ENCODE assay signal across 12 cellular contexts in genomic region chr21:44085491-44086321, GRCh38. TPM values are rescaled to one million over a fixed set of nuclear protein-coding genes. Genes with fewer than 3 reads are reported as not detected.
A peak's percentile ranks its signal among the peaks of the same experiment; 100 is the strongest.
DNase-seq lines count a peak whose midpoint lies in the region; ATAC-seq, FAIRE-seq and TF ChIP-seq lines count a peak whose summit lies in the region.
"Had no signal": no experiment of that assay in that cellular context is flagged by ENCODE, and none has a peak within 500 bp of the region (broad histone marks: within the 10 kb centered on the region; RNA-seq: fewer than 3 reads in every experiment).

No MANE protein-coding gene starts in this region.

- peaks cover 91% of the 10 kb centered on the region for H3K36me3 Mint-ChIP-seq in activated CD4-positive, alpha-beta T cell treated with anti-CD3 and anti-CD28 coated beads, Interleukin-2, amount 10 ng/mL, durations not matched to agents 7 days and 5 days (ENCODE audit: low read depth)
- peaks cover 100% of the 10 kb centered on the region for H3K36me3 Mint-ChIP-seq in dendritic cell treated with granulocyte-macrophage colony-stimulating factor and Interleukin-4, amounts not matched to agents 40 ng/mL and 50 ng/mL, for 4 days (ENCODE audit: low read depth)

- H3K27me3 Mint-ChIP-seq in activated CD4-positive, alpha-beta T cell treated with anti-CD3 and anti-CD28 coated beads, Interleukin-2, amount 10 ng/mL, durations not matched to agents 7 days and 5 days = no peaks in the 10 kb centered on the region
- H3K27me3 Mint-ChIP-seq in dendritic cell treated with granulocyte-macrophage colony-stimulating factor and Interleukin-4, amounts not matched to agents 40 ng/mL and 50 ng/mL, for 4 days = no peaks in the 10 kb centered on the region

- no peak overlapping the region for H3K4me3 ChIP-seq in gastrocnemius medialis

- H3K9me3 Mint-ChIP-seq in activated CD4-positive, alpha-beta T cell treated with anti-CD3 and anti-CD28 coated beads, Interleukin-2, amount 10 ng/mL, durations not matched to agents 7 days and 5 days = no peaks in the 10 kb centered on the region
- no peaks in the 10 kb centered on the region for H3K9me3 Mint-ChIP-seq in dendritic cell treated with granulocyte-macrophage colony-stimulating factor and Interleukin-4, amounts not matched to agents 40 ng/mL and 50 ng/mL, for 4 days

- H3K36me3 ChIP-seq in gastrocnemius medialis = peaks cover 0 to 88% of the 10 kb centered on the region in 2 donors

- in situ Hi-C loops in gastrocnemius medialis (cut with MboI; ENCODE audit: low sequenced_read_pairs in 4 of 4) = no loop called here

- TF ChIP-seq POLR2A in gastrocnemius medialis (IDR thresholded peaks at IDR 0.05) = no peak

- peak overlapping the region; percentile 98 for H3K27ac Mint-ChIP-seq in activated CD4-positive, alpha-beta T cell treated with anti-CD3 and anti-CD28 coated beads, Interleukin-2, amount 10 ng/mL, durations not matched to agents 7 days and 5 days
- peak overlapping the region; percentile 65 for H3K27ac Mint-ChIP-seq in dendritic cell treated with granulocyte-macrophage colony-stimulating factor and Interleukin-4, amounts not matched to agents 40 ng/mL and 50 ng/mL, for 4 days

- intact Hi-C loops in dendritic cell treated with granulocyte-macrophage colony-stimulating factor and Interleukin-4, amounts not matched to agents 40 ng/mL and 50 ng/mL, for 4 days (cut with micrococcal nuclease) = no loop called here
- intact Hi-C loops in gastrocnemius medialis (cut with DNase I; ENCODE audit: low total_unique reads) = no loop called here

- H3K4me1 ChIP-seq in gastrocnemius medialis = no peaks in the 10 kb centered on the region

- no peak for FAIRE-seq in HTR-8/SVneo (lab: Jason Lieb, UNC)
- FAIRE-seq: H1, islet of Langerhans, TTC549 had no signal

- no peaks in the 10 kb centered on the region for H3K27me3 ChIP-seq in gastrocnemius medialis

- H3K27ac ChIP-seq in temporal lobe (ENCODE audit: low read depth, low read length) = peak overlapping the region; percentile 100
- H3K27ac ChIP-seq in gastrocnemius medialis = no peak overlapping the region

- no peak for TF ChIP-seq CTCF in gastrocnemius medialis (IDR thresholded peaks at IDR 0.05 in 4 of 5, conservative IDR thresholded peaks at IDR 0.05 in 1 of 5)

- CTCF ChIA-PET in activated CD4-positive, alpha-beta T cell treated with anti-CD3 and anti-CD28 coated beads, Interleukin-2, amount 10 ng/mL, durations not matched to agents 7 days and 5 days (lab: Charles Lee) = interaction anchor here (0.5 to 4.0 kb wide), 7 partner anchors 8 to 82 kb away, joined by 3 to 17 read pairs (median 3); no protein-coding TSS in a partner anchor

- POLR2A ChIA-PET in activated CD4-positive, alpha-beta T cell treated with anti-CD3 and anti-CD28 coated beads, Interleukin-2, amount 10 ng/mL, durations not matched to agents 7 days and 5 days (lab: Charles Lee) = no interaction called here

- ATAC-seq in HG03342 (IDR thresholded peaks at IDR 0.05; ENCODE audit: unreplicated experiment) (no peak), gastrocnemius medialis (no peak)

- H3K9me3 ChIP-seq in gastrocnemius medialis = no peaks in the 10 kb centered on the region

- H3K4me1 Mint-ChIP-seq in activated CD4-positive, alpha-beta T cell treated with anti-CD3 and anti-CD28 coated beads, Interleukin-2, amount 10 ng/mL, durations not matched to agents 7 days and 5 days = peaks cover 96% of the 10 kb centered on the region
- peaks cover 40% of the 10 kb centered on the region for H3K4me1 Mint-ChIP-seq in dendritic cell treated with granulocyte-macrophage colony-stimulating factor and Interleukin-4, amounts not matched to agents 40 ng/mL and 50 ng/mL, for 4 days (ENCODE audit: low read depth)

- DNase-seq in activated CD4-positive, alpha-beta T cell treated with anti-CD3 and anti-CD28 coated beads, Interleukin-2, amount 10 ng/mL, durations not matched to agents 7 days and 5 days = no peak
- DNase-seq in activated CD4-positive, alpha-beta T cell treated with anti-CD3 and anti-CD28 coated beads, Interleukin-2, amount 50 U/mL, for 1 hour = no peak
- peak; percentile 51 to 52 for DNase-seq in lung microvascular endothelial cell (ENCODE audit: low read depth in 2 of 2)
- DNase-seq in HTR-8/SVneo (ENCODE audit: insufficient read length, low spot score) = no peak
- DNase-seq in gastrocnemius medialis = no peak
- DNase-seq: central memory CD4-positive, alpha-beta T cell had no signal

- peak overlapping the region; percentile 68 for H3K4me3 Mint-ChIP-seq in activated CD4-positive, alpha-beta T cell treated with anti-CD3 and anti-CD28 coated beads, Interleukin-2, amount 10 ng/mL, durations not matched to agents 7 days and 5 days
- H3K4me3 Mint-ChIP-seq in dendritic cell treated with granulocyte-macrophage colony-stimulating factor and Interleukin-4, amounts not matched to agents 40 ng/mL and 50 ng/mL, for 4 days = no peak overlapping the region

RNA-seq across cellular contexts. Expression of gene PWP2, which starts 21.5 kb away (rescaled TPM):
- total RNA-seq in activated CD4-positive, alpha-beta T cell treated with anti-CD3 and anti-CD28 coated beads, Interleukin-2, amount 10 ng/mL, durations not matched to agents 7 days and 5 days = 10 to 100 TPM; 24.2 to 29.0 TPM
- total RNA-seq in lung microvascular endothelial cell (9.6 and 19.4 TPM in 2 replicates), temporal lobe (9.6 TPM), gastrocnemius medialis (10 to 100 TPM in 1 of 4 donors, 1 to 10 TPM in 3; 3.9 to 19.2 (median 7.9) TPM)

RNA-seq across cellular contexts. Expression of gene GATD3, which starts 47.8 kb away (rescaled TPM):
- total RNA-seq in activated CD4-positive, alpha-beta T cell treated with anti-CD3 and anti-CD28 coated beads, Interleukin-2, amount 10 ng/mL, durations not matched to agents 7 days and 5 days = 10 to 100 TPM; 41.7 to 50.2 TPM
- total RNA-seq in lung microvascular endothelial cell = 11.1 and 21.6 TPM in 2 replicates
- 20.7 TPM for total RNA-seq in temporal lobe
- total RNA-seq in gastrocnemius medialis = 10 to 100 TPM in 2 of 4 donors, 1 to 10 TPM in 2; 4.7 to 52.2 (median 10.0) TPM

Comparison
In these comparisons a context has a peak if more than half of its experiments do, and no peak if none do; other contexts are left out.
1. DNase-seq: peak in lung microvascular endothelial cell (2 of 2); none in activated CD4-positive, alpha-beta T cell treated with anti-CD3 and anti-CD28 coated beads, Interleukin-2, amount 10 ng/mL, durations not matched to agents 7 days and 5 days (single experiment), activated CD4-positive, alpha-beta T cell treated with anti-CD3 and anti-CD28 coated beads, Interleukin-2, amount 50 U/mL, for 1 hour (single experiment), HTR-8/SVneo (single experiment) and gastrocnemius medialis (0 of 2).